8 cellular contexts compared by ENCODE assay signal in genomic region chr15:83206971-83207621, GRCh38. TPM values are rescaled to one million over a fixed set of nuclear protein-coding genes. Genes with fewer than 3 reads are reported as not detected.
DNase-seq lines count a peak whose midpoint lies in the region; ATAC-seq and TF ChIP-seq lines count a peak whose summit lies in the region.

No MANE protein-coding gene starts in this region.

- H3K27me3 ChIP-seq in CD4-positive, alpha-beta T cell (ENCODE audit: control insufficient read depth, insufficient read depth, low read length) = peaks cover 33% of the 10 kb centered on the region
- H3K27me3 ChIP-seq in MM.1S (replicated peaks; ENCODE audit: insufficient read depth, low read length) = peaks cover 35% of the 10 kb centered on the region
- no peaks in the 10 kb centered on the region for H3K27me3 ChIP-seq in right atrium auricular region

- H3K27me3 Mint-ChIP-seq in CD4-positive, alpha-beta T cell = peaks cover 26% of the 10 kb centered on the region

- H3K27ac ChIP-seq in CD4-positive, alpha-beta T cell (ENCODE audit: low read depth, low read length) = no peak overlapping the region
- H3K27ac ChIP-seq in MM.1S (ENCODE audit: low read length) (no peak overlapping the region), right atrium auricular region (peak overlapping the region; percentile 91 to 93)

- no peak for TF ChIP-seq CTCF in CD4-positive, alpha-beta T cell (IDR thresholded peaks at IDR 0.05)
- no peak for TF ChIP-seq CTCF in MM.1S (IDR thresholded peaks at IDR 0.05; ENCODE audit: low read length)
- TF ChIP-seq CTCF in astrocyte of the cerebellum (IDR thresholded peaks at IDR 0.05; ENCODE audit: low read depth, low read length, missing control alignments) = no peak
- no peak for TF ChIP-seq CTCF in right atrium auricular region (IDR thresholded peaks at IDR 0.05)

- H3K4me1 Mint-ChIP-seq in CD4-positive, alpha-beta T cell (ENCODE audit: low read depth) = peaks cover 8% of the 10 kb centered on the region

- no peak overlapping the region for H3K27ac Mint-ChIP-seq in CD4-positive, alpha-beta T cell

- H3K4me1 ChIP-seq in MM.1S (ENCODE audit: low read length) (no peaks in the 10 kb centered on the region), right atrium auricular region (peaks cover 0 to 17% of the 10 kb centered on the region in 2 donors)

- H3K79me2 ChIP-seq in MM.1S (ENCODE audit: low read length) = no peaks in the 10 kb centered on the region

- H3K36me3 ChIP-seq in MM.1S (replicated peaks; ENCODE audit: insufficient read depth, low read length) (no peaks in the 10 kb centered on the region), right atrium auricular region (no peaks in the 10 kb centered on the region)

- no peaks in the 10 kb centered on the region for H3K9me2 ChIP-seq in MM.1S (replicated peaks; ENCODE audit: insufficient read depth, low read length)

- no peaks in the 10 kb centered on the region for H4K20me1 ChIP-seq in MM.1S (ENCODE audit: insufficient read depth, low read length)

- H3K4me2 ChIP-seq in MM.1S (ENCODE audit: low read depth, low read length) = peak overlapping the region; percentile 67

- peak overlapping the region; percentile 61 for H2AFZ ChIP-seq in MM.1S (ENCODE audit: low read length)

- CTCF ChIA-PET in CD4-positive, alpha-beta T cell (lab: Charles Lee) = no interaction called here

- no peaks in the 10 kb centered on the region for H3K9me3 ChIP-seq in CD4-positive, alpha-beta T cell (ENCODE audit: control insufficient read depth, low read length)
- H3K9me3 ChIP-seq in MM.1S (replicated peaks; ENCODE audit: insufficient read depth, low read length) (no peaks in the 10 kb centered on the region), right atrium auricular region (no peaks in the 10 kb centered on the region)

- ATAC-seq in CD4-positive, alpha-beta T cell (ENCODE audit: poor library complexity) = peak; percentile 43
- peak; percentile 31 for ATAC-seq in GM19452 (IDR thresholded peaks at IDR 0.05; ENCODE audit: unreplicated experiment)

- H3K9me3 Mint-ChIP-seq in CD4-positive, alpha-beta T cell = no peaks in the 10 kb centered on the region

- in situ Hi-C loops in astrocyte of the cerebellum (cut with HindIII; ENCODE audit: low sequenced_read_pairs) = no loop called here

- no peaks in the 10 kb centered on the region for H3F3A ChIP-seq in MM.1S (ENCODE audit: insufficient read depth, low read length)

- no peak overlapping the region for H3K9ac ChIP-seq in MM.1S (ENCODE audit: low read length)

- H3K4me3 Mint-ChIP-seq in CD4-positive, alpha-beta T cell = no peak overlapping the region

- peak overlapping the region; percentile 58 for H3K4me3 ChIP-seq in MM.1S (ENCODE audit: low read length)
- H3K4me3 ChIP-seq in astrocyte of the cerebellum (ENCODE audit: low read depth, low read length) = peak overlapping the region; percentile 77
- peak overlapping the region; percentile 91 to 96 for H3K4me3 ChIP-seq in right atrium auricular region

- DNase-seq in CD4-positive, alpha-beta T cell = peak in 1 of 10 experiments; percentile 8
- DNase-seq in MM.1S = peak; percentile 8
- DNase-seq in astrocyte of the cerebellum (ENCODE audit: low read depth) = no peak
- DNase-seq in right atrium auricular region (ENCODE audit: low spot score) = no peak
- DNase-seq in posterior vena cava (ENCODE audit: low spot score) = peak; percentile 83
- DNase-seq in NCI-H1048 (lab: John Stamatoyannopoulos, UW) = no peak
- no peak for DNase-seq in GF-D8 (lab: John Stamatoyannopoulos, UW)

- H3K36me3 Mint-ChIP-seq in CD4-positive, alpha-beta T cell (ENCODE audit: low read depth) = peaks cover 4% of the 10 kb centered on the region

- intact Hi-C loops in CD4-positive, alpha-beta T cell (cut with DNase I, micrococcal nuclease) = loop anchor here in 1 of 2 experiments (10.0 kb wide), 1 partner anchor 192 kb away; the partner anchor contains the start of gene C15orf40
- intact Hi-C loops in posterior vena cava (cut with DNase I) = no loop called here

- POLR2A ChIA-PET in CD4-positive, alpha-beta T cell (lab: Charles Lee) = no interaction called here

RNA-seq across cellular contexts. Expression of gene HDGFL3, which starts 0.5 kb away (rescaled TPM):
- total RNA-seq in CD4-positive, alpha-beta T cell = 1 to 10 TPM; 5.5 to 5.9 TPM
- total RNA-seq in right atrium auricular region (10 to 100 TPM; 25.6 to 30.0 TPM), posterior vena cava (10 to 100 TPM; 57.9 to 70.0 TPM)

Comparison
In these comparisons a context has a peak if more than half of its experiments do, and no peak if none do; other contexts are left out.
1. DNase-seq: peak in MM.1S (single experiment) and posterior vena cava (single experiment); none in astrocyte of the cerebellum (single experiment), right atrium auricular region (single experiment), NCI-H1048 (single experiment) and GF-D8 (single experiment).
2. H3K27ac ChIP-seq: peak in right atrium auricular region (2 of 2); none in CD4-positive, alpha-beta T cell (single experiment) and MM.1S (single experiment).
3. Peak in every context shown above with its lines, with median percentiles within 50 percentile points of each other: H3K4me3 ChIP-seq.